Comparison of ENCODE assay signal across 10 cellular contexts in genomic region chr4:106314960-106315359, GRCh38. TPM values are rescaled to one million over a fixed set of nuclear protein-coding genes. Genes with fewer than 3 reads are reported as not detected.
A peak's percentile ranks its signal among the peaks of the same experiment; 100 is the strongest.
DNase-seq lines count a peak whose midpoint lies in the region; ATAC-seq and TF ChIP-seq lines count a peak whose summit lies in the region.
"Had no signal": no experiment of that assay in that cellular context is flagged by ENCODE, and none has a peak within 500 bp of the region (broad histone marks: within the 10 kb centered on the region; RNA-seq: fewer than 3 reads in every experiment).

No MANE protein-coding gene starts in this region.

- peaks cover 34% of the 10 kb centered on the region for H3K4me1 Mint-ChIP-seq in activated T-cell treated with anti-CD3 and anti-CD28 coated beads, Interleukin-2, amount 50 U/mL, for 72 hours (ENCODE audit: low read depth)

- no peak for DNase-seq in activated T-cell treated with anti-CD3 and anti-CD28 coated beads, Interleukin-2, amount 50 U/mL, for 72 hours
- DNase-seq in activated T-cell treated with anti-CD3 and anti-CD28 coated beads, Interleukin-2, amount 50 U/mL, for 48 hours: no peak
- no peak for DNase-seq in ascending aorta (ENCODE audit: low spot score in 2 of 2)
- no peak for DNase-seq in upper lobe of left lung
- no peak for DNase-seq in germinal center (ENCODE audit: low spot score)
- DNase-seq in middle frontal gyrus (ENCODE audit: extremely low spot score, low spot score): no peak

- no peaks in the 10 kb centered on the region for H3K36me3 ChIP-seq in ascending aorta
- H3K36me3 ChIP-seq in liver (ENCODE audit: control insufficient read depth in 4 of 4, insufficient read depth in 3 of 4, low read depth in 1 of 4, low read length in 3 of 4): no peaks in the 10 kb centered on the region
- H3K36me3 ChIP-seq in upper lobe of left lung: no peaks in the 10 kb centered on the region

- TF ChIP-seq CTCF in ascending aorta (IDR thresholded peaks at IDR 0.05) (no peak), liver (IDR thresholded peaks at IDR 0.05; ENCODE audit: low read depth, low read length, missing input control) (no peak), upper lobe of left lung (IDR thresholded peaks at IDR 0.05) (no peak)

- H3K4me3 ChIP-seq in ascending aorta: peak overlapping the region; percentile 70 to 87
- peak overlapping the region in 2 of 3 donors; percentile 72 to 97 for H3K4me3 ChIP-seq in liver (ENCODE audit: low read depth in 1 of 3, low read length in 3 of 3)
- peak overlapping the region in 3 of 4 donors; percentile 62 to 78 (median 66) for H3K4me3 ChIP-seq in upper lobe of left lung

- H3K9me3 ChIP-seq in ascending aorta: no peaks in the 10 kb centered on the region
- H3K9me3 ChIP-seq in liver (ENCODE audit: control insufficient read depth in 4 of 4, low read length in 3 of 4): no peaks in the 10 kb centered on the region
- no peaks in the 10 kb centered on the region for H3K9me3 ChIP-seq in upper lobe of left lung

- no peaks in the 10 kb centered on the region for H3K27me3 Mint-ChIP-seq in activated T-cell treated with anti-CD3 and anti-CD28 coated beads, Interleukin-2, amount 50 U/mL, for 72 hours (ENCODE audit: low read depth)

- no peak overlapping the region for H3K4me3 Mint-ChIP-seq in activated T-cell treated with anti-CD3 and anti-CD28 coated beads, Interleukin-2, amount 50 U/mL, for 72 hours

- H3K4me1 ChIP-seq in ascending aorta: peaks cover 3 to 39% of the 10 kb centered on the region in 2 donors
- H3K4me1 ChIP-seq in liver (ENCODE audit: control insufficient read depth in 4 of 4, insufficient read depth in 4 of 4, low read length in 3 of 4): peaks cover 4 to 25% (median 24%) of the 10 kb centered on the region in 4 donors
- peaks cover 22 to 33% (median 24%) of the 10 kb centered on the region in 4 donors for H3K4me1 ChIP-seq in upper lobe of left lung

- H3K9me3 Mint-ChIP-seq in activated T-cell treated with anti-CD3 and anti-CD28 coated beads, Interleukin-2, amount 50 U/mL, for 72 hours: no peaks in the 10 kb centered on the region
- H3K9me3 Mint-ChIP-seq: T-helper 1 cell treated with Interleukin-12 subunit alpha and Interleukin-12 subunit beta and Interleukin-4 antibody, amounts not matched to agents 30 μg/mL and 1 μg/mL, for 36 hours had no signal

- peak overlapping the region; percentile 95 to 96 for H3K9ac ChIP-seq in liver (ENCODE audit: low read depth in 1 of 2, low read length in 2 of 2)

- H3K27ac ChIP-seq in ascending aorta (peak overlapping the region; percentile 89 to 97), liver (ENCODE audit: low read depth in 1 of 2, low read length in 2 of 2) (no peak overlapping the region), upper lobe of left lung (peak overlapping the region; percentile 91 to 98 (median 96))

- no peaks in the 10 kb centered on the region for H3K27me3 ChIP-seq in ascending aorta
- H3K27me3 ChIP-seq in liver (ENCODE audit: control insufficient read depth in 4 of 4, insufficient read depth in 4 of 4, low read length in 3 of 4): no peaks in the 10 kb centered on the region
- H3K27me3 ChIP-seq in upper lobe of left lung: no peaks in the 10 kb centered on the region

- H3K27ac Mint-ChIP-seq in activated T-cell treated with anti-CD3 and anti-CD28 coated beads, Interleukin-2, amount 50 U/mL, for 72 hours: peak overlapping the region; percentile 87
- H3K27ac Mint-ChIP-seq: T-helper 1 cell treated with Interleukin-12 subunit alpha and Interleukin-12 subunit beta and Interleukin-4 antibody, amounts not matched to agents 30 μg/mL and 1 μg/mL, for 36 hours had no signal

- no peak for ATAC-seq in activated T-cell treated with anti-CD3 and anti-CD28 coated beads, Interleukin-2, amount 50 U/mL, for 72 hours (replicated peaks in 1 of 2)
- no peak for ATAC-seq in upper lobe of left lung (ENCODE audit: low FRiP score in 2 of 2)
- ATAC-seq in HG02623 (IDR thresholded peaks at IDR 0.05; ENCODE audit: unreplicated experiment): no peak

- no peak for TF ChIP-seq RAD21 in liver (IDR thresholded peaks at IDR 0.05)

- TF ChIP-seq POLR2A in upper lobe of left lung (IDR thresholded peaks at IDR 0.05): no peak

- peaks cover 2 to 3% of the 10 kb centered on the region in 2 donors for H3K36me3 Mint-ChIP-seq in activated T-cell treated with anti-CD3 and anti-CD28 coated beads, Interleukin-2, amount 50 U/mL, for 72 hours (ENCODE audit: insufficient read depth in 2 of 2)

- TF ChIP-seq EP300 in upper lobe of left lung (IDR thresholded peaks at IDR 0.05): no peak

- intact Hi-C loops in ascending aorta (cut with DNase I): loop anchor here (5.0 to 10.0 kb wide), 4 partner anchors 43 to 1170 kb away; partner anchors contain the start of genes GSTCD, INTS12 and TET2

- 32% methylated on average over 6 of the region's 6 CpGs for WGBS in liver
- 34 to 39% methylated on average over 6 of the region's 6 CpGs for WGBS in upper lobe of left lung, 2 donors

TF ChIP-seq in liver, 16 proteins besides CTCF, POLR2A, EP300 and RAD21:
- TF ChIP-seq GABPA (IDR thresholded peaks at IDR 0.05 in 1 of 2, conservative IDR thresholded peaks at IDR 0.05 in 1 of 2) (no peak), REST (IDR thresholded peaks at IDR 0.05) (no peak), JUND (IDR thresholded peaks at IDR 0.05) (no peak), YY1 (IDR thresholded peaks at IDR 0.05) (no peak), RXRA (IDR thresholded peaks at IDR 0.05) (no peak)
TF ChIP-seq in liver: peak in this region for 0.

RNA-seq across cellular contexts. Expression of gene TBCK, which starts 1.0 kb away (rescaled TPM):
- total RNA-seq in activated T-cell treated with anti-CD3 and anti-CD28 coated beads, Interleukin-2, amount 50 U/mL, for 72 hours: 10 to 100 TPM; 49.0 to 51.9 TPM
- total RNA-seq in ascending aorta: 35.7 TPM
- total RNA-seq in liver: 10 to 100 TPM; 22.2 to 25.5 TPM
- 1 to 10 TPM; 4.9 to 9.4 TPM for polyA plus RNA-seq in liver
- total RNA-seq in upper lobe of left lung: 10 to 100 TPM; 24.8 to 54.5 (median 32.3) TPM

RNA-seq across cellular contexts. Expression of gene AIMP1, which starts 1.4 kb away (rescaled TPM):
- 10 to 100 TPM; 49.7 to 51.7 TPM for total RNA-seq in activated T-cell treated with anti-CD3 and anti-CD28 coated beads, Interleukin-2, amount 50 U/mL, for 72 hours
- total RNA-seq in ascending aorta (14.9 TPM), liver (1 to 10 TPM; 8.6 to 10.0 TPM), upper lobe of left lung (10 to 100 TPM in 5 of 6 donors, 1 to 10 TPM in 1; 9.4 to 38.5 (median 28.4) TPM)
- 10 to 100 TPM; 11.0 to 44.6 TPM for polyA plus RNA-seq in liver

RNA-seq across cellular contexts. Expression of gene GIMD1, which starts 53.6 kb away (rescaled TPM):
- total RNA-seq in activated T-cell treated with anti-CD3 and anti-CD28 coated beads, Interleukin-2, amount 50 U/mL, for 72 hours: not detected
- total RNA-seq in ascending aorta (not detected), liver (not detected), upper lobe of left lung (not detected)
- polyA plus RNA-seq in liver: not detected
- total RNA-seq: renal cortical epithelial cell had no signal

Comparison
In these comparisons a context has a peak if more than half of its experiments do, and no peak if none do; other contexts are left out.
1. H3K27ac ChIP-seq: peak in ascending aorta (2 of 2) and upper lobe of left lung (4 of 4); none in liver (0 of 2).
2. Peak in every context shown above with its lines, with median percentiles within 50 percentile points of each other: H3K4me3 ChIP-seq.